In the genomic region with DNA sequence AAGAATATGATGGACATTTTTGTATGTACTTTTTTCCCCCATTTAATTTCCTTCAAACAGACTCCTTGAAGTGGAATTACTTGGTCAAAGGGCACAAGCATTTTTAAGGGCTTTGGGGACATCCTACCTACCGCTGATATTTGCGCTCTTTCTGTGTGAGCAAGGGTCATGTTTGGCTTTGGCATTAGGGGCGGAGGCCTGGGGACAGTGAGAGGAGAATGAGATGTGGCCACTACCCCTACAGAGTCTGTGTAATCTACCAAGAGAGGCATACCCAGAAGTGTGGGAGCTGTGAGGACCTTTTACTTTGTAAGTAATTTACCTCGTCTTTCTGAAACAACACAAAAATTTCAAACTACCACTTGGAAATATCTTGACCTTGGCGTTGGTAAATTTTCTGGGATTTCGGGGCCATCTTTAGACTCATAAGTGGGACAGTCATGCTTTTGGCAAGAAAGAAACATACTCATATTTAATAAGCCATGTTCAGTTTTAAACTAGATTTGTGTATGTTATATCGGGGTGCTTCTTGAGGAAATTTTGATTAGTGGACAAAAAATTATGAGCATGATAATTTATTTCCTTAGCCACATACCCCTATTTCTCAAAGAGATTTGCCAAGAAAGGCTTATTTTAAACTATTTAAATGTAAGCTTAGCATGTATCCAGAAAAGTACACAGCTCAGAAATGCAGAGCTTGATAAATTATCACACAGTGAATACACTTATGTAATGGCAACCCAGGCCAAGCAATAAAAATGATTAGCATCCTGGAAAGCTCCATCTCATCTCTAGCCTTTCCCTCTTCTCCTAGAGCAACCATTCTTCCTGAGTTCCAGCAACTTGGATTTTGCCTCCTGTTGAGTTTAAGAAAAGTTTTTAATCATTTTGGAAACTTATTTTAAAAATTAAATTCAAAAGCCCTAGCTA, we compare ENCODE assay signal across 21 cellular contexts.
A peak's percentile ranks its signal among the peaks of the same experiment; 100 is the strongest.
DNase-seq lines count a peak whose midpoint lies in the region; TF ChIP-seq lines count a peak whose summit lies in the region.
"Had no signal": no experiment of that assay in that cellular context is flagged by ENCODE, and none has a peak within 500 bp of the region (broad histone marks: within the 10 kb centered on the region; RNA-seq: fewer than 3 reads in every experiment).

No MANE protein-coding gene starts in this region.

- H3K27ac ChIP-seq in endodermal cell (ENCODE audit: low read depth, low read length) (no peak overlapping the region), muscle layer of colon (ENCODE audit: low read depth, low read length) (peak overlapping the region; percentile 14), uterus (peak overlapping the region; percentile 6 to 34)
- H3K27ac ChIP-seq: BLaER1 treated with 17β-estradiol and CSF1 and Interleukin-3, amounts not matched to agents 10 nM and 100 nM had no signal

- intact Hi-C loops in uterus (cut with DNase I; ENCODE audit: low total_unique reads), result no loop called here

- peaks cover 73% of the 10 kb centered on the region for H3K4me1 Mint-ChIP-seq in endodermal cell

- no peaks in the 10 kb centered on the region for H3K36me3 Mint-ChIP-seq in endodermal cell (ENCODE audit: low read depth)

- H3K9ac ChIP-seq in endodermal cell (ENCODE audit: extremely low read depth, low read length, poor library complexity, severe bottlenecking) (no peak overlapping the region), muscle layer of colon (ENCODE audit: low read length) (no peak overlapping the region)
- H3K9ac ChIP-seq: BLaER1 treated with 17β-estradiol and CSF1 and Interleukin-3, amounts not matched to agents 10 nM and 100 nM; SK-N-SH had no signal

- 86 to 94% methylated on average over 3 to 6 of the region's 7 CpGs for WGBS in endodermal cell (ENCODE audit: insufficient coverage in 1 of 2, insufficient read length in 1 of 2), 2 experiments

- H3K27me3 ChIP-seq in endodermal cell (ENCODE audit: control insufficient read depth, insufficient read depth, low read length, poor library complexity, severe bottlenecking) (no peaks in the 10 kb centered on the region), muscle layer of colon (ENCODE audit: control insufficient read depth in 1 of 2, insufficient read depth in 2 of 2, low read length in 2 of 2) (no peaks in the 10 kb centered on the region), uterus (no peaks in the 10 kb centered on the region)
- H3K27me3 ChIP-seq: BLaER1 treated with 17β-estradiol and CSF1 and Interleukin-3, amounts not matched to agents 10 nM and 100 nM had no signal

- H3K36me3 ChIP-seq in endodermal cell (ENCODE audit: control insufficient read depth, insufficient read depth, low read length) (no peaks in the 10 kb centered on the region), muscle layer of colon (ENCODE audit: insufficient read depth, low read length) (no peaks in the 10 kb centered on the region), uterus (no peaks in the 10 kb centered on the region)

- H3K9me3 Mint-ChIP-seq in endodermal cell, result no peaks in the 10 kb centered on the region

- DNase-seq in HuH-7.5 (ENCODE audit: low spot score) (peak; percentile 25), endodermal cell (no peak), uterus (peak in 1 of 2 donors; percentile 48), DMS114 treated with DMSO at 0.1 percent for 48 hours (lab: John Stamatoyannopoulos, UW; ENCODE audit: unreplicated experiment) (no peak), HPDE6-E6E7 (ENCODE audit: extremely low spot score) (no peak)
- no peak for DNase-seq in activated effector memory CD4-positive, alpha-beta T cell treated with Interleukin-2 at 50 U/mL for 16 hours
- DNase-seq: ACHN; CD4-positive, alpha-beta memory T cell; EL; GF-D8; KG1; NCI-H1092; NCI-H146; NCI-H2029; NCI-H2227 treated with DMSO at 0.1 percent for 48 hours; NCI-H510A; NCI-H748 treated with DMSO at 0.1 percent for 48 hours; SIG-M5; SK-N-SH had no signal

- H3K4me3 Mint-ChIP-seq in endodermal cell, result peak overlapping the region; percentile 44
- H3K4me3 Mint-ChIP-seq: CD4-positive, alpha-beta memory T cell had no signal

- H3K9me3 ChIP-seq in endodermal cell (ENCODE audit: control insufficient read depth, low read length) (no peaks in the 10 kb centered on the region), muscle layer of colon (ENCODE audit: low read length) (no peaks in the 10 kb centered on the region), uterus (no peaks in the 10 kb centered on the region)
- H3K9me3 ChIP-seq: BLaER1 treated with 17β-estradiol and CSF1 and Interleukin-3, amounts not matched to agents 10 nM and 100 nM; SK-N-SH had no signal

- peaks cover 14% of the 10 kb centered on the region for H3K4me1 ChIP-seq in endodermal cell (ENCODE audit: control insufficient read depth, insufficient read depth, low read length)
- H3K4me1 ChIP-seq in muscle layer of colon (ENCODE audit: insufficient read depth, low read length), result peaks cover 39% of the 10 kb centered on the region
- H3K4me1 ChIP-seq in uterus, result peaks cover 0 to 15% of the 10 kb centered on the region in 2 donors

- TF ChIP-seq CTCF in endodermal cell (conservative IDR thresholded peaks at IDR 0.05) (no peak), uterus (IDR thresholded peaks at IDR 0.05) (no peak)

- no peak for TF ChIP-seq POLR2A in uterus (IDR thresholded peaks at IDR 0.05)

- H3K27me3 Mint-ChIP-seq in endodermal cell (ENCODE audit: insufficient read depth), result no peaks in the 10 kb centered on the region
- H3K27me3 Mint-ChIP-seq: CD4-positive, alpha-beta memory T cell had no signal

- no peak overlapping the region for H3K27ac Mint-ChIP-seq in endodermal cell
- H3K27ac Mint-ChIP-seq: CD4-positive, alpha-beta memory T cell had no signal

- H3K4me3 ChIP-seq in endodermal cell (ENCODE audit: low read length) (peak overlapping the region; percentile 26), muscle layer of colon (ENCODE audit: low read depth in 1 of 2, low read length in 2 of 2) (no peak overlapping the region), uterus (no peak overlapping the region)
- H3K4me3 ChIP-seq: BLaER1 treated with 17β-estradiol and CSF1 and Interleukin-3, amounts not matched to agents 10 nM and 100 nM had no signal
